In genomic region chr16:73298562-73298961, GRCh38 we compare ENCODE assay signal across 16 cellular contexts.
DNase-seq lines count a peak whose midpoint lies in the region; ATAC-seq, FAIRE-seq and TF ChIP-seq lines count a peak whose summit lies in the region.
"Had no signal": no experiment of that assay in that cellular context is flagged by ENCODE, and none has a peak within 500 bp of the region (broad histone marks: within the 10 kb centered on the region; RNA-seq: fewer than 3 reads in every experiment).

No MANE protein-coding gene starts in this region.

- H3K36me3 Mint-ChIP-seq in WTC11, result no peaks in the 10 kb centered on the region
- H3K36me3 Mint-ChIP-seq in CD14-positive monocyte, result no peaks in the 10 kb centered on the region
- H3K36me3 Mint-ChIP-seq: brain; naive thymus-derived CD8-positive, alpha-beta T cell had no signal

- H3K4me2 ChIP-seq in DND-41 (ENCODE audit: insufficient read depth, low read length), result no peak overlapping the region

- intact Hi-C loops in CD14-positive monocyte (cut with micrococcal nuclease), result no loop called here

- TF ChIP-seq CTCF in DND-41 (IDR thresholded peaks at IDR 0.05; ENCODE audit: borderline replicate concordance, extremely low read depth, low read length, poor library complexity, severe bottlenecking) (no peak), WTC11 (IDR thresholded peaks at IDR 0.05) (no peak), CD14-positive monocyte (IDR thresholded peaks at IDR 0.05) (no peak)

- POLR2A ChIA-PET in WTC11 (lab: Charles Lee), result no interaction called here

- peak; percentile 39; the same call in 1 of the 3 replicates for ATAC-seq in DND-41 (ENCODE audit: insufficient read depth, low read depth)
- ATAC-seq in HG02798 (IDR thresholded peaks at IDR 0.05; ENCODE audit: poor library complexity, unreplicated experiment), result peak; percentile 68
- ATAC-seq in WTC11, result peak; percentile 65
- ATAC-seq in HG02759 (IDR thresholded peaks at IDR 0.05; ENCODE audit: unreplicated experiment), result no peak
- ATAC-seq: naive thymus-derived CD8-positive, alpha-beta T cell had no signal

- H3K9ac ChIP-seq in DND-41 (ENCODE audit: low read depth, low read length), result no peak overlapping the region

- no peaks in the 10 kb centered on the region for H3K79me2 ChIP-seq in DND-41 (ENCODE audit: insufficient read depth, low read length)

- H3K9me3 ChIP-seq in DND-41 (ENCODE audit: insufficient read depth, low read length, severe bottlenecking) (no peaks in the 10 kb centered on the region), small intestine (ENCODE audit: control insufficient read depth, low read depth) (no peaks in the 10 kb centered on the region)

- no peak overlapping the region for H3K4me3 ChIP-seq in DND-41 (ENCODE audit: low read depth in 1 of 2, low read length in 2 of 2)
- no peak overlapping the region for H3K4me3 ChIP-seq in small intestine (ENCODE audit: low read depth in 1 of 2, low read length in 2 of 2)

- H3K27ac ChIP-seq in DND-41 (ENCODE audit: low read length), result no peak overlapping the region
- no peak overlapping the region for H3K27ac ChIP-seq in small intestine (ENCODE audit: low read depth in 1 of 2, low read length in 1 of 2)
- H3K27ac ChIP-seq: C4-2B had no signal

- H3K36me3 ChIP-seq in DND-41 (ENCODE audit: insufficient read depth, low read length), result no peaks in the 10 kb centered on the region
- no peaks in the 10 kb centered on the region for H3K36me3 ChIP-seq in small intestine (ENCODE audit: control insufficient read depth in 2 of 2, insufficient read depth in 2 of 2, low read length in 2 of 2)

- H3K27ac Mint-ChIP-seq in WTC11, result no peak overlapping the region
- H3K27ac Mint-ChIP-seq in CD14-positive monocyte, result peak overlapping the region in 1 of 7 donors; percentile 38
- H3K27ac Mint-ChIP-seq: activated T-cell treated with anti-CD3 and anti-CD28 coated beads, Interleukin-2, amount 50 U/mL, for 24 hours; naive thymus-derived CD8-positive, alpha-beta T cell had no signal

- CTCF ChIA-PET in WTC11 (lab: Charles Lee), result interaction anchor here (0.9 to 1.0 kb wide), 2 partner anchors 303 to 580 kb away, joined by 3 to 4 read pairs; no protein-coding TSS in a partner anchor

- H3K27me3 ChIP-seq in DND-41 (ENCODE audit: insufficient read depth, low read length, poor library complexity) (no peaks in the 10 kb centered on the region), small intestine (ENCODE audit: control insufficient read depth in 2 of 2, insufficient read depth in 2 of 2, low read length in 2 of 2) (no peaks in the 10 kb centered on the region)

- H3K27me3 Mint-ChIP-seq in WTC11 (ENCODE audit: low read depth) (no peaks in the 10 kb centered on the region), CD14-positive monocyte (ENCODE audit: low read depth in 3 of 3) (peaks cover 2 to 9% (median 2%) of the 10 kb centered on the region in 3 donors)
- H3K27me3 Mint-ChIP-seq: activated T-cell treated with anti-CD3 and anti-CD28 coated beads, Interleukin-2, amount 50 U/mL, for 24 hours; naive thymus-derived CD8-positive, alpha-beta T cell had no signal

- H2AFZ ChIP-seq in DND-41 (ENCODE audit: low read depth, low read length), result no peak overlapping the region

- H4K20me1 ChIP-seq in DND-41 (ENCODE audit: insufficient read depth, low read length), result no peaks in the 10 kb centered on the region

- 63 to 78% (median 77%) methylated on average over 3 of the region's 3 CpGs for WGBS in small intestine, 3 donors

- H3K4me1 Mint-ChIP-seq in WTC11 (peaks cover 11% of the 10 kb centered on the region), CD14-positive monocyte (no peaks in the 10 kb centered on the region)
- H3K4me1 Mint-ChIP-seq: naive thymus-derived CD8-positive, alpha-beta T cell had no signal

- H3K4me3 Mint-ChIP-seq in WTC11 (no peak overlapping the region), CD14-positive monocyte (no peak overlapping the region)
- H3K4me3 Mint-ChIP-seq: activated T-cell treated with anti-CD3 and anti-CD28 coated beads, Interleukin-2, amount 50 U/mL, for 24 hours; brain; naive thymus-derived CD8-positive, alpha-beta T cell had no signal

- DNase-seq in DND-41 (no peak), WTC11 (ENCODE audit: low spot score) (no peak), iris pigment epithelial cell (ENCODE audit: low read depth) (peak; percentile 76), small intestine (no peak), CD14-positive monocyte (ENCODE audit: low spot score) (no peak), NCI-H128 (lab: John Stamatoyannopoulos, UW; ENCODE audit: unreplicated experiment) (no peak)
- DNase-seq: activated T-cell treated with anti-CD3 and anti-CD28 coated beads, Interleukin-2, amount 50 U/mL, for 24 hours; naive thymus-derived CD8-positive, alpha-beta T cell; NCI-H510A; SHP77; stimulated activated CD4-positive, alpha-beta T cell treated with anti-CD3 and anti-CD28 coated beads, Interleukin-12 subunit alpha, Interleukin-12 subunit beta, amount 100 ng/mL, for 4 hours had no signal

- no peak for FAIRE-seq in small intestine (lab: Jason Lieb, UNC)
- FAIRE-seq: endothelial cell of umbilical vein had no signal

- no peaks in the 10 kb centered on the region for H3K4me1 ChIP-seq in DND-41 (ENCODE audit: insufficient read depth, low read length)
- no peaks in the 10 kb centered on the region for H3K4me1 ChIP-seq in small intestine (ENCODE audit: control insufficient read depth in 2 of 2, insufficient read depth in 1 of 2, low read depth in 1 of 2, low read length in 1 of 2)

- H3K9me3 Mint-ChIP-seq in WTC11, result 0 out of 2 replicates have a peak, but pooled peaks cover under 1% of the 10 kb centered on the region
- H3K9me3 Mint-ChIP-seq in CD14-positive monocyte, result peaks cover 0 to 9% (median 3%) of the 10 kb centered on the region in 7 donors
- H3K9me3 Mint-ChIP-seq: activated T-cell treated with anti-CD3 and anti-CD28 coated beads, Interleukin-2, amount 50 U/mL, for 24 hours; brain had no signal

TF ChIP-seq in WTC11, 78 proteins besides CTCF, POLR2A, EP300 and RAD21 (continues in another document):
- no peak for TF ChIP-seq ZNF512 (CRISPR knock-in tag; IDR thresholded peaks at IDR 0.05; ENCODE audit: borderline replicate concordance)
- no peak for TF ChIP-seq PREB (CRISPR knock-in tag; IDR thresholded peaks at IDR 0.05; ENCODE audit: borderline replicate concordance)
- no peak for TF ChIP-seq TP53 (CRISPR knock-in tag; IDR thresholded peaks at IDR 0.05)
- TF ChIP-seq ZNF263 (CRISPR knock-in tag; IDR thresholded peaks at IDR 0.05; ENCODE audit: low read depth), result no peak
- TF ChIP-seq MLX (CRISPR knock-in tag; IDR thresholded peaks at IDR 0.05), result no peak
- TF ChIP-seq AR (CRISPR knock-in tag; IDR thresholded peaks at IDR 0.05), result no peak
- TF ChIP-seq USF1 (CRISPR knock-in tag; IDR thresholded peaks at IDR 0.05), result no peak
